ENCODE assay signal across 1 cellular context in genomic region chr16:57001026-57001669, GRCh38.
TF ChIP-seq lines count a peak whose summit lies in the region.

No MANE protein-coding gene starts in this region.

TF ChIP-seq in IMR-90, 13 proteins besides CTCF, POLR2A, EP300 and RAD21 (continued from another document):
- TF ChIP-seq USF2 (IDR thresholded peaks at IDR 0.05; ENCODE audit: low read depth, low read length) (no peak), MAZ (IDR thresholded peaks at IDR 0.05; ENCODE audit: borderline replicate concordance, low read depth, low read length) (no peak), CEBPB (IDR thresholded peaks at IDR 0.05; ENCODE audit: low read depth, low read length) (no peak), MAFK (IDR thresholded peaks at IDR 0.05; ENCODE audit: low read depth, low read length) (no peak), NFE2L2 (IDR thresholded peaks at IDR 0.05; ENCODE audit: low read depth, low read length) (no peak), FOS (IDR thresholded peaks at IDR 0.05; ENCODE audit: low read depth, low read length) (no peak), ELK1 (IDR thresholded peaks at IDR 0.05; ENCODE audit: borderline replicate concordance, low read depth, low read length) (no peak), BHLHE40 (IDR thresholded peaks at IDR 0.05; ENCODE audit: low read depth, low read length) (no peak), CHD1 (IDR thresholded peaks at IDR 0.05; ENCODE audit: low read depth, low read length) (no peak), RFX5 (IDR thresholded peaks at IDR 0.05; ENCODE audit: low read depth, low read length) (no peak)
TF ChIP-seq in IMR-90: peak in this region for 0.
